38 cellular contexts compared by ENCODE assay signal in genomic region chr6:39274471-39274870, GRCh38. TPM values are rescaled to one million over a fixed set of nuclear protein-coding genes. Genes with fewer than 3 reads are reported as not detected.
"Had no signal": no experiment of that assay in that cellular context is flagged by ENCODE, and none has a peak within 500 bp of the region (broad histone marks: within the 10 kb centered on the region; RNA-seq: fewer than 3 reads in every experiment).

No MANE protein-coding gene starts in this region.

- H3K9ac ChIP-seq: KMS-11 had no signal

- H3K36me3 ChIP-seq: MG63 had no signal

- DNase-seq: Karpas-422, Kasumi-1, MG63, MM.1S, MV-4-11, NCI-H1048, NCI-H1092, NCI-H1092 treated with DMSO at 0.1 percent for 48 hours, NCI-H1105, NCI-H1105 treated with DMSO at 0.1 percent for 48 hours, NCI-H1417, NCI-H1417 treated with DMSO at 0.1 percent for 48 hours, NCI-H1436, NCI-H146, NCI-H1694, NCI-H1694 treated with DMSO at 0.1 percent for 48 hours, NCI-H187 treated with DMSO at 0.1 percent for 48 hours, NCI-H1930, NCI-H2029, NCI-H2029 treated with DMSO at 0.1 percent for 48 hours, NCI-H2081, NCI-H2081 treated with DMSO at 0.1 percent for 48 hours, NCI-H2107, NCI-H2171, NCI-H2171 treated with DMSO at 0.1 percent for 48 hours, NCI-H2227 treated with DMSO at 0.1 percent for 48 hours, NCI-H226, NCI-H345, NCI-H446, NCI-H446 treated with DMSO at 0.1 percent for 48 hours, NCI-H510A, NCI-H510A treated with DMSO at 0.1 percent for 48 hours, NCI-H524 had no signal

- H3K4me3 ChIP-seq: MG63 had no signal

- H3K27me3 ChIP-seq: MG63 had no signal

- H3K9me3 ChIP-seq: MG63 had no signal

- H3K27ac ChIP-seq: KMS-11 had no signal

- H3K4me2 ChIP-seq: KMS-11 had no signal

RNA-seq across cellular contexts. Expression of gene KCNK17, which starts 39.7 kb away (rescaled TPM):
- total RNA-seq: LHCN-M2, M059J, MCF 10A, NCI-H460 had no signal

RNA-seq across cellular contexts. Expression of gene KCNK5, which starts 45.2 kb away (rescaled TPM):
- total RNA-seq: LHCN-M2, M059J had no signal

RNA-seq across cellular contexts. Expression of gene KCNK16, which starts 48.0 kb away (rescaled TPM):
- total RNA-seq: LHCN-M2, M059J, MCF 10A, NCI-H460 had no signal
